Comparison of ENCODE assay signal across 1 cellular context in the genomic region with DNA sequence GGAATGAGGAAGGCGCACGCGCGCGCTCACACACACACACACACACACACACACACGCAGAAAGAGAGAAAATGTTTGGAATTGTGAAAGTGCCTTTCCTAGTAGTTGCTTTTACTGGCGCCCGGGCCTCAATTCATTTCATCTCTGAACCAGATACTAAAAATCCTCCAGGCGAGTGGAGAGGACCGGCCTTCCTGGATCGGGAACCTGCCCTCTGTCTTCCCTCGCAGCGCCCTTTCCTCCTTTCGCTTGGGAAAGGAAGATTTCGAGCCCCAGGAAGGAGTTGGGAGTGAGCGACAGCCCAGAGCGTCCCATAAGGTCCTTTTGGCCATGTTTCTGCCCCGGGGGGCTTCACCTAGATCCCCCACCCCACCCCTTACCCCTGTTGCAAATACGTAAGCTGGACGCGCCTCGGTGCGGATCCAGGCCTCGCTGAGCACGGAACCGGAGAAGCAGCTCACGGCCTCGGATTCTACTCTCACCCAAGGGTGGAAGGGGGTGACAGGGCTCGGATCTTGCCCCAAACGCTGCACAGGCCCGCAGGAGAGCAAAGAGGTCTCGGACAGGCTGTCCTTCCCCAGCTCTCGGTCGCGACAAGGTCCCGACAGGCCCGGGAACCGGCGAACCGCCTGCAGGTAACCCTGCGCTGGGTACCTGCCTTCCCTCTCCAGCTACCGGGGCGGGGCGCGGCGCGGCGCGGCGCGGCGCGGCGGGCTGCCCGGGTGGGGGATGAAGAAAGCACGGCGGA.
TF ChIP-seq lines count a peak whose summit lies in the region.

No MANE protein-coding gene starts in this region.

TF ChIP-seq in WTC11, 78 proteins besides CTCF, POLR2A, EP300 and RAD21 (continued from another document):
- no peak for TF ChIP-seq MYBL2 (CRISPR knock-in tag; IDR thresholded peaks at IDR 0.05)
- TF ChIP-seq HMGA2 (CRISPR knock-in tag; IDR thresholded peaks at IDR 0.05), result no peak
- TF ChIP-seq, protein P1, sequence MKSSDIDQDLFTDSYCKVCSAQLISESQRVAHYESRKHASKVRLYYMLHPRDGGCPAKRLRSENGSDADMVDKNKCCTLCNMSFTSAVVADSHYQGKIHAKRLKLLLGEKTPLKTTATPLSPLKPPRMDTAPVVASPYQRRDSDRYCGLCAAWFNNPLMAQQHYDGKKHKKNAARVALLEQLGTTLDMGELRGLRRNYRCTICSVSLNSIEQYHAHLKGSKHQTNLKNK (CRISPR knock-in tag; IDR thresholded peaks at IDR 0.05), result no peak
- TF ChIP-seq, protein P2, sequence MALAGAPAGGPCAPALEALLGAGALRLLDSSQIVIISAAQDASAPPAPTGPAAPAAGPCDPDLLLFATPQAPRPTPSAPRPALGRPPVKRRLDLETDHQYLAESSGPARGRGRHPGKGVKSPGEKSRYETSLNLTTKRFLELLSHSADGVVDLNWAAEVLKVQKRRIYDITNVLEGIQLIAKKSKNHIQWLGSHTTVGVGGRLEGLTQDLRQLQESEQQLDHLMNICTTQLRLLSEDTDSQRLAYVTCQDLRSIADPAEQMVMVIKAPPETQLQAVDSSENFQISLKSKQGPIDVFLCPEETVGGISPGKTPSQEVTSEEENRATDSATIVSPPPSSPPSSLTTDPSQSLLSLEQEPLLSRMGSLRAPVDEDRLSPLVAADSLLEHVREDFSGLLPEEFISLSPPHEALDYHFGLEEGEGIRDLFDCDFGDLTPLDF (CRISPR knock-in tag; IDR thresholded peaks at IDR 0.05), result no peak
- no peak for TF ChIP-seq TP53 (CRISPR knock-in tag; IDR thresholded peaks at IDR 0.05)
